15 cellular contexts compared by ENCODE assay signal in the genomic region with DNA sequence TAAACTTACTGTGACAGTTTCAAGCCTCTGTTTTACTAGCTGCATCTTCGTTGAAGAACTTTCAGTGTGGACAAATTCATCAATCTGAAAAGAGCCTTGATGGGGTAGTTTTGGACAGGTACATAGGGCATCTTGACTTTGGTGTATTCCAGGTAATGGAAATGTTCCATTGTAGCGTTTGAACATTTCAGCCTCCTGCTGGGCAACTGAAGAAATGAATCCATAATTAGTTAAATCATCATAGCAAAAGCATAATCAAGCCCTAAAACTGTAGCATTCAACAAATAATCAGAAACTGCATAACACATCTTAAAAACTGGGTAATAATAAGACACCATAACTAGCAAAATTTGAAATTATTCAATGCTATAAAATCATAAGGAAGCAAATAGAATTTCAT.
DNase-seq lines count a peak whose midpoint lies in the region; ATAC-seq, FAIRE-seq and TF ChIP-seq lines count a peak whose summit lies in the region.
"Had no signal": no experiment of that assay in that cellular context is flagged by ENCODE, and none has a peak within 500 bp of the region (broad histone marks: within the 10 kb centered on the region; RNA-seq: fewer than 3 reads in every experiment).

No MANE protein-coding gene starts in this region.

- CTCF ChIA-PET in activated CD4-positive, alpha-beta T cell treated with anti-CD3 and anti-CD28 coated beads, Interleukin-2, amount 10 ng/mL, durations not matched to agents 7 days and 5 days (lab: Charles Lee) = no interaction called here

- H3K36me3 Mint-ChIP-seq in activated CD4-positive, alpha-beta T cell treated with anti-CD3 and anti-CD28 coated beads, Interleukin-2, amount 10 ng/mL, durations not matched to agents 7 days and 5 days (ENCODE audit: low read depth) = peaks cover 3% of the 10 kb centered on the region

- H3K4me3 ChIP-seq in AG10803 (ENCODE audit: low read length) (no peak overlapping the region), RWPE2 (ENCODE audit: severe bottlenecking) (no peak overlapping the region)

- no peaks in the 10 kb centered on the region for H3K9me3 Mint-ChIP-seq in activated CD4-positive, alpha-beta T cell treated with anti-CD3 and anti-CD28 coated beads, Interleukin-2, amount 10 ng/mL, durations not matched to agents 7 days and 5 days

- H3K4me3 Mint-ChIP-seq in activated CD4-positive, alpha-beta T cell treated with anti-CD3 and anti-CD28 coated beads, Interleukin-2, amount 10 ng/mL, durations not matched to agents 7 days and 5 days = no peak overlapping the region
- H3K4me3 Mint-ChIP-seq: T-helper 17 cell had no signal

- DNase-seq in AG10803 (ENCODE audit: low read depth) = no peak
- DNase-seq in GM19239 (ENCODE audit: insufficient read length, low spot score) = no peak
- no peak for DNase-seq in RWPE2 (ENCODE audit: low spot score)
- DNase-seq in germinal center (ENCODE audit: low spot score) = peak; percentile 3
- DNase-seq in activated CD4-positive, alpha-beta T cell treated with anti-CD3 and anti-CD28 coated beads, Interleukin-2, amount 10 ng/mL, durations not matched to agents 7 days and 5 days = no peak
- DNase-seq: activated CD8-positive, alpha-beta memory T cell treated with anti-CD3 and anti-CD28 coated beads, Interleukin-2, amount 50 U/mL, for 4 hours; aorta; COR-L47; KBM-7; NCI-H748 treated with DMSO at 0.1 percent for 48 hours; T-helper 17 cell had no signal

- peak; percentile 47 for FAIRE-seq in GM19239 (lab: Jason Lieb, UNC)

- H3K36me3 ChIP-seq in RWPE2 (ENCODE audit: low read depth) = peaks cover 12% of the 10 kb centered on the region; the same call in 1 of the 2 replicates

- H3K27ac Mint-ChIP-seq in activated CD4-positive, alpha-beta T cell treated with anti-CD3 and anti-CD28 coated beads, Interleukin-2, amount 10 ng/mL, durations not matched to agents 7 days and 5 days = no peak overlapping the region
- H3K27ac Mint-ChIP-seq: T-helper 17 cell had no signal

- POLR2A ChIA-PET in activated CD4-positive, alpha-beta T cell treated with anti-CD3 and anti-CD28 coated beads, Interleukin-2, amount 10 ng/mL, durations not matched to agents 7 days and 5 days (lab: Charles Lee) = no interaction called here

- H3K27me3 Mint-ChIP-seq in activated CD4-positive, alpha-beta T cell treated with anti-CD3 and anti-CD28 coated beads, Interleukin-2, amount 10 ng/mL, durations not matched to agents 7 days and 5 days = no peaks in the 10 kb centered on the region
- H3K27me3 Mint-ChIP-seq: T-helper 17 cell had no signal

- peaks cover 7% of the 10 kb centered on the region for H3K4me1 ChIP-seq in RWPE2 (ENCODE audit: insufficient read depth, poor library complexity, severe bottlenecking)

- peaks cover 2% of the 10 kb centered on the region for H3K4me1 Mint-ChIP-seq in activated CD4-positive, alpha-beta T cell treated with anti-CD3 and anti-CD28 coated beads, Interleukin-2, amount 10 ng/mL, durations not matched to agents 7 days and 5 days

- H3K27ac ChIP-seq in RWPE2 (ENCODE audit: poor library complexity, severe bottlenecking) = no peak overlapping the region

- H3K9me3 ChIP-seq in RWPE2 (ENCODE audit: severe bottlenecking) = no peaks in the 10 kb centered on the region

- no peak for ATAC-seq in RWPE2 (ENCODE audit: low read depth)
- ATAC-seq in GM21360 (IDR thresholded peaks at IDR 0.05; ENCODE audit: unreplicated experiment) = no peak
- ATAC-seq in HG03460 (IDR thresholded peaks at IDR 0.05; ENCODE audit: unreplicated experiment) = no peak
- no peak for ATAC-seq in GM18867 (IDR thresholded peaks at IDR 0.05; ENCODE audit: unreplicated experiment)
- ATAC-seq: esophagus mucosa, T-helper 17 cell had no signal

- no peaks in the 10 kb centered on the region for H3K27me3 ChIP-seq in RWPE2 (ENCODE audit: insufficient read depth, poor library complexity, severe bottlenecking)

- TF ChIP-seq CTCF in AG10803 (conservative IDR thresholded peaks at IDR 0.05; ENCODE audit: low read length) = peak; percentile 24; the same call in 1 of the 2 replicates
- peak; percentile 39 for TF ChIP-seq CTCF in RWPE2 (IDR thresholded peaks at IDR 0.05; ENCODE audit: poor library complexity, severe bottlenecking)
